ENCODE assay signal across 21 cellular contexts in the genomic region with DNA sequence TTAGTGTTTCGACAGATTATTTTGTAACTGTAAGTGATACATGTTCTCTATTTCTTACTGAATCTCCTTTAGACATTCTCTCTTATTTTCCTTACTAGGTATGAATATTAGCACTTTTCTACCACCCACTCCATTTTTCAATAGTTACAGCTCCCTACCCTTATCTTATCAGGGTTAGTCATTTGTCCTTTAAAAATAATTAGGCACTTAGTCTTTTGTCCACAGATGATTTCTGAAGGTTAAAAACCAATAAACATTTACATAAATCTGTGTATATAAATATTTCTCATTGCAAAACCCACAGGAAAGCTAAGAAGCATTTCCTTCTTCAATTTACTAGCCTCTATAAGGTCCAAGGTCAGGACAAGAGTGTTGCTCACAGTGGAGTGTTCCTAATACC.
"Had no signal": no experiment of that assay in that cellular context is flagged by ENCODE, and none has a peak within 500 bp of the region (broad histone marks: within the 10 kb centered on the region; RNA-seq: fewer than 3 reads in every experiment).

No MANE protein-coding gene starts in this region.

- H3K9me2 ChIP-seq: SK-N-SH had no signal

- H3K9me3 ChIP-seq: SK-N-SH had no signal

- H3K27ac ChIP-seq: KMS-11 had no signal

- DNase-seq: IMR-90, Kasumi-1, MM.1S, NCI-H1092 treated with DMSO at 0.1 percent for 48 hours, NCI-H1436, NCI-H187, NCI-H2029, NCI-H2081 treated with DMSO at 0.1 percent for 48 hours, NCI-H2171, NCI-H226, NCI-H446, NCI-H510A, NCI-H524 treated with DMSO at 0.1 percent for 48 hours, NCI-H69, NCI-H774, Right ventricle myocardium superior, RPMI8226, SK-N-SH had no signal

- FAIRE-seq: HepG2, RCC 7860 had no signal

- H3K9ac ChIP-seq: KMS-11, SK-N-SH had no signal

- ATAC-seq: HepG2 had no signal

- H3K4me2 ChIP-seq: KMS-11, SK-N-SH had no signal
